Comparison of ENCODE assay signal across 20 cellular contexts in genomic region chr2:224109710-224110109, GRCh38.
"Had no signal": no experiment of that assay in that cellular context is flagged by ENCODE, and none has a peak within 500 bp of the region (broad histone marks: within the 10 kb centered on the region; RNA-seq: fewer than 3 reads in every experiment).

No MANE protein-coding gene starts in this region.

- H3K27ac Mint-ChIP-seq: natural killer cell treated with Interleukin-12 subunit alpha and Interleukin-12 subunit beta and Interleukin-15 and Interleukin-18, amount 100 ng/mL, for 72 hours had no signal

- H3K27ac ChIP-seq: dorsolateral prefrontal cortex, gastrocnemius medialis, psoas muscle, sigmoid colon, stomach, thoracic aorta had no signal

- H3K27me3 ChIP-seq: dorsolateral prefrontal cortex, gastrocnemius medialis, heart right ventricle, sigmoid colon, stomach had no signal

- H3K36me3 ChIP-seq: gastrocnemius medialis, heart right ventricle, sigmoid colon, stomach, thoracic aorta had no signal

- H3K4me1 ChIP-seq: gastrocnemius medialis, heart right ventricle, psoas muscle, sigmoid colon, stomach had no signal

- H3K9me3 ChIP-seq: gastrocnemius medialis, psoas muscle, sigmoid colon, stomach, thoracic aorta had no signal

- H3K36me3 Mint-ChIP-seq: natural killer cell treated with Interleukin-12 subunit alpha and Interleukin-12 subunit beta and Interleukin-15 and Interleukin-18, amount 100 ng/mL, for 72 hours had no signal

- H3K4me3 Mint-ChIP-seq: natural killer cell treated with Interleukin-12 subunit alpha and Interleukin-12 subunit beta and Interleukin-15 and Interleukin-18, amount 100 ng/mL, for 72 hours had no signal

- DNase-seq: cortex of kidney; dorsolateral prefrontal cortex; effector CD8-positive, alpha-beta T cell; gastrocnemius medialis; heart right ventricle; hypothalamus; islet precursor cell; mammary epithelial cell; midbrain; psoas muscle; retina; sigmoid colon; stimulated activated naive CD4-positive, alpha-beta T cell; stomach; substantia nigra; trophoblast cell had no signal

- ATAC-seq: gastrocnemius medialis; left lobe of liver; natural killer cell treated with Interleukin-12 subunit alpha and Interleukin-12 subunit beta and Interleukin-15 and Interleukin-18, amount 100 ng/mL, for 72 hours; psoas muscle had no signal

- H3K9me3 Mint-ChIP-seq: natural killer cell treated with Interleukin-12 subunit alpha and Interleukin-12 subunit beta and Interleukin-15 and Interleukin-18, amount 100 ng/mL, for 72 hours had no signal

- H3K4me3 ChIP-seq: dorsolateral prefrontal cortex, gastrocnemius medialis, heart right ventricle, psoas muscle, sigmoid colon, skin epidermis, stomach, thoracic aorta had no signal
